In the genomic region with DNA sequence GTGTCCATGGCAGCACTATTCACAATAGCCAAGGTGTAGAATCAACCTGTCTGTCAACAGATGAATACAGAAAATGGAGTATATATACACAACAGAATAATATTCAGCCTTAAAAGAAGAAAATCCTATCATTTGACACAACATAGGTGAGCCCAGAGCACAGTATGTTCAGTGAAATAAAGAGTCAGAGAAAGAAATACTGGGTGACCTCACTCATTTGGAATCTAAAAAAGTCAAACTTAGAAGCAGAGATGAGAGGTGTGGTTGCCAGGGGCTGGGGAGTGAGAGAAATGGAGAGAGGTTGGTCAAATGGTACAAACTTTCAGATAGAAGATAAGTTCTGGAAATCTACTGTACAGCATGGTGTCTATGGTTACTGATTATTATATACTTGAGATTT, we compare ENCODE assay signal across 8 cellular contexts.
DNase-seq lines count a peak whose midpoint lies in the region; ATAC-seq, FAIRE-seq and TF ChIP-seq lines count a peak whose summit lies in the region.
"Not testable (repeated sequence)": the region's sequence is repeated elsewhere in the genome, so short reads cannot be mapped to it uniquely, and the experiment has no call there.

No MANE protein-coding gene starts in this region.

- not testable (repeated sequence) for H3K36me3 Mint-ChIP-seq in activated naive CD8-positive, alpha-beta T cell; chondrocyte (ENCODE audit: low read depth); stimulated activated effector memory CD8-positive, alpha-beta T cell treated with anti-CD3 and anti-CD28 coated beads, Interleukin-12 subunit alpha, Interleukin-12 subunit beta, amount 100 ng/mL, for 72 hours

- H3K4me1 ChIP-seq in A549: not testable (repeated sequence)

- TF ChIP-seq EP300 in A549 (IDR thresholded peaks at IDR 0.05): not testable (repeated sequence)

- not testable (repeated sequence) for H3K9me3 ChIP-seq in A549

- POLR2A ChIA-PET in A549 (lab: Yijun Ruan, JAX): not testable (repeated sequence)

- H3K9me3 Mint-ChIP-seq in activated naive CD8-positive, alpha-beta T cell (ENCODE audit: low read depth); chondrocyte (ENCODE audit: low read depth); stimulated activated effector memory CD8-positive, alpha-beta T cell treated with anti-CD3 and anti-CD28 coated beads, Interleukin-12 subunit alpha, Interleukin-12 subunit beta, amount 100 ng/mL, for 72 hours: not testable (repeated sequence)

- not testable (repeated sequence) for H3K4me1 Mint-ChIP-seq in activated naive CD8-positive, alpha-beta T cell (ENCODE audit: low read depth); stimulated activated effector memory CD8-positive, alpha-beta T cell treated with anti-CD3 and anti-CD28 coated beads, Interleukin-12 subunit alpha, Interleukin-12 subunit beta, amount 100 ng/mL, for 72 hours
- peaks cover 27% of the 10 kb centered on the region for H3K4me1 Mint-ChIP-seq in chondrocyte (ENCODE audit: low read depth)

- not testable (repeated sequence) for H3K27me3 Mint-ChIP-seq in activated naive CD8-positive, alpha-beta T cell; chondrocyte (ENCODE audit: low read depth)

- peak overlapping the region; percentile 1 for H3K27ac Mint-ChIP-seq in activated naive CD8-positive, alpha-beta T cell
- H3K27ac Mint-ChIP-seq in chondrocyte (ENCODE audit: unreplicated experiment): peak overlapping the region; percentile 19
- H3K27ac Mint-ChIP-seq in stimulated activated effector memory CD8-positive, alpha-beta T cell treated with anti-CD3 and anti-CD28 coated beads, Interleukin-12 subunit alpha, Interleukin-12 subunit beta, amount 100 ng/mL, for 72 hours: not testable (repeated sequence)

- TF ChIP-seq CTCF in A549 (IDR thresholded peaks at IDR 0.05); chondrocyte (IDR thresholded peaks at IDR 0.05): not testable (repeated sequence)

- TF ChIP-seq RAD21 in A549 (conservative IDR thresholded peaks at IDR 0.05 in 1 of 2, IDR thresholded peaks at IDR 0.05 in 1 of 2): not testable (repeated sequence)

- DNase-seq in A549 (ENCODE audit: low read depth in 1 of 2, low spot score in 1 of 2); chondrocyte (ENCODE audit: low spot score); stimulated activated effector memory CD8-positive, alpha-beta T cell treated with anti-CD3 and anti-CD28 coated beads, Interleukin-12 subunit alpha, Interleukin-12 subunit beta, amount 100 ng/mL, for 72 hours (ENCODE audit: low spot score in 2 of 2): not testable (repeated sequence)
- DNase-seq in M059J (ENCODE audit: low read depth) (peak; percentile 48), kidney tubule cell (ENCODE audit: low spot score) (peak; percentile 32)

- CTCF ChIA-PET in A549 (lab: Yijun Ruan, JAX): not testable (repeated sequence)

- peak; percentile 41 to 51; a peak in 4 of 6 replicates for ATAC-seq in A549
- peak; percentile 32 for ATAC-seq in GM18519 (IDR thresholded peaks at IDR 0.05; ENCODE audit: low FRiP score, unreplicated experiment)
- ATAC-seq in HG02623 (IDR thresholded peaks at IDR 0.05; ENCODE audit: unreplicated experiment): peak; percentile 30
- peak; percentile 40 for ATAC-seq in stimulated activated effector memory CD8-positive, alpha-beta T cell treated with anti-CD3 and anti-CD28 coated beads, Interleukin-12 subunit alpha, Interleukin-12 subunit beta, amount 100 ng/mL, for 72 hours

- peak overlapping the region; percentile 10; the same call in 1 of the 3 replicates for H3K4me2 ChIP-seq in A549

- FAIRE-seq in A549 (lab: Jason Lieb, UNC): not testable (repeated sequence)

- H3K4me3 Mint-ChIP-seq in activated naive CD8-positive, alpha-beta T cell; chondrocyte (ENCODE audit: unreplicated experiment); stimulated activated effector memory CD8-positive, alpha-beta T cell treated with anti-CD3 and anti-CD28 coated beads, Interleukin-12 subunit alpha, Interleukin-12 subunit beta, amount 100 ng/mL, for 72 hours: not testable (repeated sequence)

- not testable (repeated sequence) for H3K4me3 ChIP-seq in A549

- not testable (repeated sequence) for H3K27ac ChIP-seq in A549

- TF ChIP-seq POLR2A in A549 (IDR thresholded peaks at IDR 0.05; ENCODE audit: low read length): not testable (repeated sequence)
